Comparison of ENCODE assay signal across 26 cellular contexts in genomic region chr10:50309342-50309741, GRCh38. TPM values are rescaled to one million over a fixed set of nuclear protein-coding genes. Genes with fewer than 3 reads are reported as not detected.
"Had no signal": no experiment of that assay in that cellular context is flagged by ENCODE, and none has a peak within 500 bp of the region (broad histone marks: within the 10 kb centered on the region; RNA-seq: fewer than 3 reads in every experiment).

No MANE protein-coding gene starts in this region.

- H3K9me3 ChIP-seq: colonic mucosa, esophagus squamous epithelium, gastrocnemius medialis, left lung had no signal

- H3K4me1 ChIP-seq: colonic mucosa, gastrocnemius medialis, left lung, lower lobe of right lung had no signal

- DNase-seq: colonic mucosa; cortex of kidney; effector CD8-positive, alpha-beta T cell; effector memory CD8-positive, alpha-beta T cell; endodermal cell; erythroblast; esophagus squamous epithelium; foreskin fibroblast; foreskin melanocyte; gastrocnemius medialis; glutamatergic neuron; head of caudate nucleus; heart right ventricle; hippocampal formation; left cardiac atrium; left lung; left ventricle myocardium superior; lower lobe of right lung; mesendoderm; midbrain had no signal

- H3K9me3 Mint-ChIP-seq: effector memory CD8-positive, alpha-beta T cell; endodermal cell had no signal

- H3K27ac ChIP-seq: colonic mucosa, epithelial cell of prostate, esophagus squamous epithelium, gastrocnemius medialis, heart right ventricle, left lung, lower lobe of right lung had no signal

- H3K4me3 Mint-ChIP-seq: dendritic cell treated with granulocyte-macrophage colony-stimulating factor and Interleukin-4, amounts not matched to agents 40 ng/mL and 50 ng/mL, for 4 days; effector memory CD8-positive, alpha-beta T cell; endodermal cell had no signal

- H3K4me3 ChIP-seq: colonic mucosa, esophagus squamous epithelium, gastrocnemius medialis, heart right ventricle, left lung, lower lobe of right lung had no signal

- H3K27ac Mint-ChIP-seq: dendritic cell treated with granulocyte-macrophage colony-stimulating factor and Interleukin-4, amounts not matched to agents 40 ng/mL and 50 ng/mL, for 4 days; endodermal cell had no signal

- FAIRE-seq: endometrium, islet of Langerhans, keratinocyte had no signal

- H3K27me3 Mint-ChIP-seq: dendritic cell treated with granulocyte-macrophage colony-stimulating factor and Interleukin-4, amounts not matched to agents 40 ng/mL and 50 ng/mL, for 4 days; effector memory CD8-positive, alpha-beta T cell had no signal

- ATAC-seq: effector memory CD8-positive, alpha-beta T cell; esophagus mucosa; gastrocnemius medialis; heart right ventricle; left cardiac atrium; left lung; left ventricle myocardium superior; lower lobe of right lung had no signal

- H3K36me3 ChIP-seq: colonic mucosa had no signal

- H3K27me3 ChIP-seq: colonic mucosa, esophagus squamous epithelium, gastrocnemius medialis, heart right ventricle, left lung had no signal

RNA-seq across cellular contexts. Expression of gene ASAH2, which starts 58.0 kb away (rescaled TPM):
- total RNA-seq: lower lobe of right lung had no signal
